ENCODE assay signal across 8 cellular contexts in the genomic region with DNA sequence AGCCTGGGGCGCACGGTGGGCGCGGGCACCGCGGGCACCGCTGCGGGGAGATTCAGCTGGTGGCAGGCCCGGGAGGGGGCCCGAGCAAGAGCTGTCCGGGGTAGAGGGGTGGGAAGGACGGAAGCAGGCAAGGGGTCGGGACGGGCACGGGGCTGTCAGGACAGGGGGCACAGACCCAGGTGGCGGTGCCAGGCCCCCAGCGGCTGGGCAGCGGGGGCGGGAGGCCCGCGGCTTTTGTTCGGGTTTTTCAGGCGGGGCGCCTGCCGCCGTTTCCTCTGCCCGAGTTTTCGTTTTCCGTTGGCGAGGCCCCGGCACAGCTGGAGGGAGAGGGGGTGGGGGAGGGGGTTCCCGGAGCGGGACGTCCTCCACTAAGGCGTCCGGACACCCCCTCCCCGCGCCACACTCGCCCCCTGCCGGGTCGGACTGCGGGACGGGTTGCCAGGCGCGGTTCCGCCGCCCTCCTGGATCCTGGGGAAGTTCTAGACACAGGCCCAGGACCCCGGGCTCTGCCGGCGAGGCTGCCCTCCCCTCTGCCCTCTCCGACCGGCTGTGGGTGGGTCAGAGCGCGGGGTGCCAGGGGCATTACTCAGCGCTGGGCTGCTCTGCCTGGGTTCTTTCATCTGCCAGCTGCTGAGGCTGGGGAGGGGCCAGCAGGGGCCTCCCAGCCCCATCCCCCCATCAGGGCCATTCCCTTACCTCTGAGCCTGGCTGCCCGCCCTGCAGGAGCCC. TPM values are rescaled to one million over a fixed set of nuclear protein-coding genes. Genes with fewer than 3 reads are reported as not detected.
DNase-seq lines count a peak whose midpoint lies in the region; TF ChIP-seq lines count a peak whose summit lies in the region.

No MANE protein-coding gene starts in this region.

- DNase-seq in AG10803 (ENCODE audit: low read depth) (peak; percentile 65), HT1080 (ENCODE audit: low read depth) (peak; percentile 68), amniotic stem cell (lab: John Stamatoyannopoulos, UW) (peak; percentile 32), hepatic stellate cell (ENCODE audit: low spot score) (peak; percentile 66), pons (ENCODE audit: low spot score) (peak; percentile 77), NCI-H510A (lab: John Stamatoyannopoulos, UW) (no peak), cortex of kidney (lab: John Stamatoyannopoulos, UW) (no peak), GM19240 (ENCODE audit: insufficient read length, low spot score) (no peak)

- no peak for TF ChIP-seq CTCF in AG10803 (conservative IDR thresholded peaks at IDR 0.05; ENCODE audit: low read length)

- H3K4me3 ChIP-seq in AG10803 (ENCODE audit: low read length): peak overlapping the region; percentile 63

RNA-seq across cellular contexts. Expression of a gene that starts 0.5 kb away (rescaled TPM):
- 21.7 and 40.0 TPM in 2 replicates for total RNA-seq in HT1080 (2014; rRNA removed; shearing (Covaris generic))
- 40.7 and 43.9 TPM in 2 replicates for polyA plus RNA-seq in HT1080 (2015; cell fraction: cytosol; rRNA removed)
- polyA plus RNA-seq in HT1080 (2015; cell fraction: nucleus; rRNA removed): 58.4 and 73.2 TPM in 2 replicates

Comparison
In these comparisons a context has a peak if more than half of its experiments do, and no peak if none do; other contexts are left out.
1. DNase-seq: peak in AG10803 (single experiment), HT1080 (single experiment), amniotic stem cell (single experiment), hepatic stellate cell (single experiment) and pons (single experiment); none in NCI-H510A (single experiment), cortex of kidney (single experiment) and GM19240 (single experiment).